In the genomic region with DNA sequence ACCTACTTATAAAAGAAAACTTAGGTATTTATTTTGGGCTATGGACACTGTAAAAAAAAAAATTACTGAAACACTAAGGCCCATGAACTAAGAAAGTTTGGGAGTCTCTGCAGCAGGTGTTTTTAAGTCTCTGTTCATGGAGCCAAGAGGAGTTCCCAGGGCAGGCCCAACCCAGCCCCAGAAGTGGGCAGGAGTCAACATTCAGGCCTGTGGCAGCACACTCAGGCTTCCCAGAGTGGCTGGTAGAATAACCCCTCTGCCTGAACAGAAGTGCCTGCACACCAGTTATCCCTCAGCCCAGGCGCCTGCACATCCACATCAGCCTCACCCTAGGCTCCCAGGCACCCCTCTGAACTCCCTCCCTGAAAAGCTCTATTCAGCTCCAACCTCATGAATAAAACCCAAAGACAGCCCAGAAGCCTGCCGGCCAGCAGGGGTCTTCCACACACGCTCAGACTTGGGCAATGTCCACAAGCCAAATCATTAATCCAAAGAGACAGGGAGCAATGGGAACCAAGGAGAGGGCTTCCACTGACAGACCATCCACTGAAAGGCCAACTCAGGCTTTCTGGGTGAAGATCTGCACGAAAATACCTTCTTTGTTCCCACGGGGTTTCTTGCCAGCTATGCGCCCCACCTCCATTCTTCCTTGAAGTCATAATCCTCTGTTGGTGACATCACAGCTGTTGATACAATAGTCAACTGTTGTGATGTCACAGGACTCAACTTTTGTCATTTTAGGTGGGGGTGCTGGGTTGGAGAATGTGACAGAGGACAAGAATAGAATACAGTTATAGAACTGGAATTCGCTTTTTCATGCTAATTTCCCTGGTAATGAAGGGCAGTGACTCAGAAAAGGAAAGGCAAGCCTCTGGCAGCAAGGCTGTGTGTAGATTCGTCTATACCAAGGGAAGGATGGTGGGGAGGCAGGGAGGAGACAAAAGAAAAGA, we compare ENCODE assay signal across 11 cellular contexts.
DNase-seq lines count a peak whose midpoint lies in the region; ATAC-seq and TF ChIP-seq lines count a peak whose summit lies in the region.
"Had no signal": no experiment of that assay in that cellular context is flagged by ENCODE, and none has a peak within 500 bp of the region (broad histone marks: within the 10 kb centered on the region; RNA-seq: fewer than 3 reads in every experiment).

No MANE protein-coding gene starts in this region.

- no peak overlapping the region for H3K4me3 Mint-ChIP-seq in progenitor cell of endocrine pancreas (ENCODE audit: low read depth)

- ATAC-seq in gastroesophageal sphincter (no peak), GM18868 (IDR thresholded peaks at IDR 0.05; ENCODE audit: unreplicated experiment) (no peak)

- TF ChIP-seq CTCF in gastroesophageal sphincter (IDR thresholded peaks at IDR 0.05): peak in 1 of 4 experiments; percentile 10
- no peak for TF ChIP-seq CTCF in progenitor cell of endocrine pancreas (IDR thresholded peaks at IDR 0.05; ENCODE audit: unreplicated experiment)
- TF ChIP-seq CTCF in GM10266 (IDR thresholded peaks at IDR 0.05; ENCODE audit: control insufficient read depth, insufficient read depth, low read depth, missing control alignments): no peak

- 78 to 91% (median 82%) methylated on average over 8 of the region's 8 CpGs for WGBS in adipose tissue, 3 donors
- WGBS in gastroesophageal sphincter (ENCODE audit: low coverage in 1 of 2), 2 donors: 34 to 43% methylated on average over 4 to 7 of the region's 8 CpGs

- DNase-seq in Daoy (ENCODE audit: low read depth): peak; percentile 43
- no peak for DNase-seq in progenitor cell of endocrine pancreas (ENCODE audit: low spot score, unreplicated experiment)
- no peak for DNase-seq in anterior cingulate cortex (lab: John Stamatoyannopoulos, UW)
- no peak for DNase-seq in GM10266 (ENCODE audit: extremely low spot score)
- no peak for DNase-seq in H4 (ENCODE audit: low spot score)
- DNase-seq: KBM-7, NCI-H526 had no signal

- H3K27me3 Mint-ChIP-seq in progenitor cell of endocrine pancreas: no peaks in the 10 kb centered on the region

- H3K4me1 Mint-ChIP-seq in progenitor cell of endocrine pancreas (ENCODE audit: low read depth): peaks cover 21% of the 10 kb centered on the region

- TF ChIP-seq EP300 in gastroesophageal sphincter (IDR thresholded peaks at IDR 0.05): no peak

- peaks cover 3% of the 10 kb centered on the region for H3K36me3 Mint-ChIP-seq in progenitor cell of endocrine pancreas (ENCODE audit: insufficient read depth)

- H3K9me3 Mint-ChIP-seq in progenitor cell of endocrine pancreas (ENCODE audit: low read depth): no peaks in the 10 kb centered on the region

- no peak overlapping the region for H3K4me3 ChIP-seq in gastroesophageal sphincter
- H3K4me3 ChIP-seq: BLaER1 had no signal

- no peak for TF ChIP-seq POLR2A in gastroesophageal sphincter (IDR thresholded peaks at IDR 0.05)

- H3K27ac Mint-ChIP-seq in progenitor cell of endocrine pancreas: peak overlapping the region; percentile 76

- H3K27ac ChIP-seq in adipose tissue (ENCODE audit: low read depth, low read length) (peak overlapping the region; percentile 4), gastroesophageal sphincter (peak overlapping the region; percentile 87 to 98 (median 88))
- H3K27ac ChIP-seq: BLaER1 had no signal

- peaks cover 33 to 99% (median 46%) of the 10 kb centered on the region in 3 donors for H3K4me1 ChIP-seq in gastroesophageal sphincter
- H3K4me1 ChIP-seq: BLaER1 had no signal

- H3K9me3 ChIP-seq in gastroesophageal sphincter: no peaks in the 10 kb centered on the region
- H3K9me3 ChIP-seq: BLaER1 had no signal

- H3K36me3 ChIP-seq in gastroesophageal sphincter: no peaks in the 10 kb centered on the region
- H3K36me3 ChIP-seq: BLaER1 had no signal

- no peaks in the 10 kb centered on the region for H3K27me3 ChIP-seq in gastroesophageal sphincter
- H3K27me3 ChIP-seq: BLaER1 had no signal
